ENCODE assay signal across 1 cellular context in genomic region chr12:62969695-62970094, GRCh38.
TF ChIP-seq lines count a peak whose summit lies in the region.

No MANE protein-coding gene starts in this region.

TF ChIP-seq in WTC11, 78 proteins besides CTCF, POLR2A, EP300 and RAD21 (continued from another document):
- TF ChIP-seq MLX (CRISPR knock-in tag; IDR thresholded peaks at IDR 0.05) (no peak), HMGA2 (CRISPR knock-in tag; IDR thresholded peaks at IDR 0.05) (no peak), AR (CRISPR knock-in tag; IDR thresholded peaks at IDR 0.05) (no peak)
- TF ChIP-seq, protein P1, sequence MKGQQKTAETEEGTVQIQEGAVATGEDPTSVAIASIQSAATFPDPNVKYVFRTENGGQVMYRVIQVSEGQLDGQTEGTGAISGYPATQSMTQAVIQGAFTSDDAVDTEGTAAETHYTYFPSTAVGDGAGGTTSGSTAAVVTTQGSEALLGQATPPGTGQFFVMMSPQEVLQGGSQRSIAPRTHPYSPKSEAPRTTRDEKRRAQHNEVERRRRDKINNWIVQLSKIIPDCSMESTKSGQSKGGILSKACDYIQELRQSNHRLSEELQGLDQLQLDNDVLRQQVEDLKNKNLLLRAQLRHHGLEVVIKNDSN (CRISPR knock-in tag; IDR thresholded peaks at IDR 0.05), result no peak
- TF ChIP-seq, protein P2, sequence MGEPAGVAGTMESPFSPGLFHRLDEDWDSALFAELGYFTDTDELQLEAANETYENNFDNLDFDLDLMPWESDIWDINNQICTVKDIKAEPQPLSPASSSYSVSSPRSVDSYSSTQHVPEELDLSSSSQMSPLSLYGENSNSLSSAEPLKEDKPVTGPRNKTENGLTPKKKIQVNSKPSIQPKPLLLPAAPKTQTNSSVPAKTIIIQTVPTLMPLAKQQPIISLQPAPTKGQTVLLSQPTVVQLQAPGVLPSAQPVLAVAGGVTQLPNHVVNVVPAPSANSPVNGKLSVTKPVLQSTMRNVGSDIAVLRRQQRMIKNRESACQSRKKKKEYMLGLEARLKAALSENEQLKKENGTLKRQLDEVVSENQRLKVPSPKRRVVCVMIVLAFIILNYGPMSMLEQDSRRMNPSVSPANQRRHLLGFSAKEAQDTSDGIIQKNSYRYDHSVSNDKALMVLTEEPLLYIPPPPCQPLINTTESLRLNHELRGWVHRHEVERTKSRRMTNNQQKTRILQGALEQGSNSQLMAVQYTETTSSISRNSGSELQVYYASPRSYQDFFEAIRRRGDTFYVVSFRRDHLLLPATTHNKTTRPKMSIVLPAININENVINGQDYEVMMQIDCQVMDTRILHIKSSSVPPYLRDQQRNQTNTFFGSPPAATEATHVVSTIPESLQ (CRISPR knock-in tag; IDR thresholded peaks at IDR 0.05), result no peak
- TF ChIP-seq, protein P3, sequence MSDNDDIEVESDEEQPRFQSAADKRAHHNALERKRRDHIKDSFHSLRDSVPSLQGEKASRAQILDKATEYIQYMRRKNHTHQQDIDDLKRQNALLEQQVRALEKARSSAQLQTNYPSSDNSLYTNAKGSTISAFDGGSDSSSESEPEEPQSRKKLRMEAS (CRISPR knock-in tag; IDR thresholded peaks at IDR 0.05), result no peak
TF ChIP-seq in WTC11: peak in this region for 0.
